In the genomic region with DNA sequence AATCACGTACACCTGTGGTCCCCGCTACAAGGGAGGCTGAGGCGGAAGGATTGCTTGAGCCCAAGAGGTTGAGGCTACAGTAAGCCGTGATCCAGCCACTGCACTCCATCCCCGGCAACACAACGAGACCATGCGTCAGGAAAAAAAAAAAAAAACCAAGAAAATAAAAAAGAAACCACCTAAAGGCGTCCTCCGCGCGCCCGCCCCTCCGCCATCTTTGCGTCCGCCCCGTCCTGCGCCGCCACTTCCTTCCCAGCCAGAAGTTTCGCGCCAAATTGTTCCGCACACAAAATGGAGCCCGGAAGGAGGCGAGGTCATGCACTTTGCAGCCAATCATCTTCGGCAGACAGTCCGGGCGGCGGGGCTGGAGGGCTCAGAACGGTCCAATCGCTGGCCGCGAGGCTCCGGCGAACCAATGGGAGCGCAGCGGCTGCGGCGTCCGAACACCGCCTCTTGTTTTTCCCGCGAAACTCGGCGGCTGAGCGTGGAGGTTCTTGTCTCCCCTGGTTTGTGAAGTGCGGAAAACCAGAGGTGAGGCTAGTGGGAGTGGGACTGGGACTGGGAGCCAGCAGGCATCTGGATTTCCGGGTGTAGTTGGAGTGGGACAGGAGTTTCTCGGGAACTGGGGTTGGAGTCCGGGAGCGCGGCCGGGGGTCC, we compare ENCODE assay signal across 8 cellular contexts. TPM values are rescaled to one million over a fixed set of nuclear protein-coding genes. Genes with fewer than 3 reads are reported as not detected.
DNase-seq lines count a peak whose midpoint lies in the region; ATAC-seq and TF ChIP-seq lines count a peak whose summit lies in the region.

TSS of gene MCM5 (plus strand) at position 463 of the 657 bp plus-strand sequence. CDS start 299 bp downstream, outside the sequence.

- H3K79me2 ChIP-seq in fibroblast of lung (ENCODE audit: control insufficient read depth, insufficient read depth, low read length): peaks cover 10% of the 10 kb centered on the region

- H3K36me3 ChIP-seq in fibroblast of lung (ENCODE audit: control insufficient read depth, insufficient read depth, low read length): peaks cover 1% of the 10 kb centered on the region
- H3K36me3 ChIP-seq in naive thymus-derived CD4-positive, alpha-beta T cell (ENCODE audit: control insufficient read depth in 2 of 3, insufficient read depth in 3 of 3, low read length in 3 of 3): peaks cover 0 to 23% (median 0%) of the 10 kb centered on the region in 3 experiments

- H3K9me3 ChIP-seq in fibroblast of lung (ENCODE audit: control insufficient read depth, insufficient read depth, low read depth, low read length): no peaks in the 10 kb centered on the region
- no peaks in the 10 kb centered on the region for H3K9me3 ChIP-seq in naive thymus-derived CD4-positive, alpha-beta T cell (ENCODE audit: control insufficient read depth in 2 of 3, low read length in 3 of 3)

- POLR2A ChIA-PET in naive thymus-derived CD4-positive, alpha-beta T cell (lab: Charles Lee): no interaction called here

- no peaks in the 10 kb centered on the region for H3K27me3 Mint-ChIP-seq in naive thymus-derived CD4-positive, alpha-beta T cell
- H3K27me3 Mint-ChIP-seq in stimulated activated naive B cell treated with anti-CD40 and anti-IgM and Interleukin-4, amounts not matched to agents 10 μg/mL and 1 μg/mL and 100 μg/mL, for 72 hours: no peaks in the 10 kb centered on the region

- H3K9me3 Mint-ChIP-seq in naive thymus-derived CD4-positive, alpha-beta T cell: peaks cover 0 to 7% (median 0%) of the 10 kb centered on the region in 11 donors
- H3K9me3 Mint-ChIP-seq in stimulated activated naive B cell treated with anti-CD40 and anti-IgM and Interleukin-4, amounts not matched to agents 10 μg/mL and 1 μg/mL and 100 μg/mL, for 72 hours: no peaks in the 10 kb centered on the region

- CTCF ChIA-PET in naive thymus-derived CD4-positive, alpha-beta T cell (lab: Charles Lee): no interaction called here

- no peaks in the 10 kb centered on the region for H3K4me1 ChIP-seq in fibroblast of lung (ENCODE audit: control insufficient read depth, extremely low read depth, insufficient read depth, low read length)
- peaks cover 5 to 7% of the 10 kb centered on the region in 2 donors for H3K4me1 ChIP-seq in naive thymus-derived CD4-positive, alpha-beta T cell (ENCODE audit: control insufficient read depth in 2 of 2, insufficient read depth in 2 of 2, low read length in 2 of 2)

- H3K4me1 Mint-ChIP-seq in naive thymus-derived CD4-positive, alpha-beta T cell: peaks cover 16 to 35% (median 19%) of the 10 kb centered on the region in 7 donors
- peaks cover 22 to 50% of the 10 kb centered on the region in 2 donors for H3K4me1 Mint-ChIP-seq in stimulated activated naive B cell treated with anti-CD40 and anti-IgM and Interleukin-4, amounts not matched to agents 10 μg/mL and 1 μg/mL and 100 μg/mL, for 72 hours

- intact Hi-C loops in naive thymus-derived CD4-positive, alpha-beta T cell (cut with micrococcal nuclease): loop anchor here (1.0 to 2.0 kb wide), 4 partner anchors 50 to 143 kb away; partner anchors contain the start of genes HMGXB4 (in 1 of the 2), RASD2 (in 1 of the 2) and TOM1 (in 1 of the 2)

- H3K27ac ChIP-seq in fibroblast of lung (ENCODE audit: insufficient read depth, low read length): peak within 1 kb of the TSS; percentile 75
- peak within 1 kb of the TSS; percentile 80 for H3K27ac ChIP-seq in naive thymus-derived CD4-positive, alpha-beta T cell (ENCODE audit: low read depth, low read length)

- peak within 1 kb of the TSS; percentile 64 for H2AFZ ChIP-seq in fibroblast of lung (ENCODE audit: low read length)

- H4K20me1 ChIP-seq in fibroblast of lung (ENCODE audit: control insufficient read depth, extremely low read depth, insufficient read depth, low read length): no peaks in the 10 kb centered on the region

- peak within 1 kb of the TSS; percentile 79 for H3K9ac ChIP-seq in fibroblast of lung (ENCODE audit: insufficient read depth, low read length)

- peak within 1 kb of the TSS; percentile 57 to 93 (median 74) for H3K4me3 ChIP-seq in fibroblast of lung (replicated peaks in 1 of 4; ENCODE audit: control extremely low read depth in 1 of 4, insufficient read depth in 1 of 4, low read depth in 3 of 4, low read length in 4 of 4)
- peak within 1 kb of the TSS; percentile 86 for H3K4me3 ChIP-seq in naive thymus-derived CD4-positive, alpha-beta T cell (ENCODE audit: low read length)

- H3K27me3 ChIP-seq in fibroblast of lung (ENCODE audit: control insufficient read depth, insufficient read depth, low read length): no peaks in the 10 kb centered on the region
- no peaks in the 10 kb centered on the region for H3K27me3 ChIP-seq in naive thymus-derived CD4-positive, alpha-beta T cell (ENCODE audit: control insufficient read depth in 2 of 2, insufficient read depth in 2 of 2, low read length in 2 of 2)

- peak within 1 kb of the TSS; percentile 82 for H3K4me2 ChIP-seq in fibroblast of lung (ENCODE audit: extremely low read depth, insufficient read depth, low read length)

- TF ChIP-seq CTCF in fibroblast of lung (conservative IDR thresholded peaks at IDR 0.05 in 1 of 2, IDR thresholded peaks at IDR 0.05 in 1 of 2; ENCODE audit: low read depth in 1 of 2, low read length in 2 of 2): no peak

- ATAC-seq in GM21825 (IDR thresholded peaks at IDR 0.05; ENCODE audit: unreplicated experiment): peak; percentile 85
- peak; percentile 99 for ATAC-seq in naive thymus-derived CD4-positive, alpha-beta T cell
- peak; percentile 96 to 97 for ATAC-seq in stimulated activated naive B cell treated with anti-CD40 and anti-IgM and Interleukin-4, amounts not matched to agents 10 μg/mL and 1 μg/mL and 100 μg/mL, for 72 hours (replicated peaks)

- peaks cover 0 to 24% (median 17%) of the 10 kb centered on the region in 5 donors for H3K36me3 Mint-ChIP-seq in naive thymus-derived CD4-positive, alpha-beta T cell
- H3K36me3 Mint-ChIP-seq in stimulated activated naive B cell treated with anti-CD40 and anti-IgM and Interleukin-4, amounts not matched to agents 10 μg/mL and 1 μg/mL and 100 μg/mL, for 72 hours: peaks cover 29 to 41% of the 10 kb centered on the region in 2 donors

- peak within 1 kb of the TSS; percentile 94 to 99 (median 99) for H3K4me3 Mint-ChIP-seq in naive thymus-derived CD4-positive, alpha-beta T cell
- H3K4me3 Mint-ChIP-seq in stimulated activated naive B cell treated with anti-CD40 and anti-IgM and Interleukin-4, amounts not matched to agents 10 μg/mL and 1 μg/mL and 100 μg/mL, for 72 hours: peak within 1 kb of the TSS; percentile 93 to 99

- DNase-seq in DMS79 treated with DMSO at 0.1 percent for 48 hours (lab: John Stamatoyannopoulos, UW) (peak; percentile 84), Kasumi-1 (lab: John Stamatoyannopoulos, UW) (peak; percentile 98 to 99), RPMI8226 (peak; percentile 99), fibroblast of lung (ENCODE audit: low read depth in 2 of 2) (peak; percentile 96)
- DNase-seq in activated T-helper 1 cell treated with anti-CD3 and anti-CD28 coated beads, Interleukin-2, amount 50 U/mL, for 16 hours (ENCODE audit: low read depth in 1 of 2, low spot score in 1 of 2): peak; percentile 93 to 95
- peak; percentile 86 to 98 (median 97) for DNase-seq in naive thymus-derived CD4-positive, alpha-beta T cell
- DNase-seq in stimulated activated naive B cell treated with anti-CD40 and anti-IgM and Interleukin-4, amounts not matched to agents 10 μg/mL and 1 μg/mL and 100 μg/mL, for 72 hours: peak; percentile 96

- peak within 1 kb of the TSS; percentile 90 to 99 (median 96) for H3K27ac Mint-ChIP-seq in naive thymus-derived CD4-positive, alpha-beta T cell
- H3K27ac Mint-ChIP-seq in stimulated activated naive B cell treated with anti-CD40 and anti-IgM and Interleukin-4, amounts not matched to agents 10 μg/mL and 1 μg/mL and 100 μg/mL, for 72 hours: peak within 1 kb of the TSS; percentile 100

RNA-seq across cellular contexts. Expression of gene MCM5, which starts in this region (rescaled TPM):
- total RNA-seq in fibroblast of lung: 7.2 and 13.4 TPM in 2 replicates
- polyA plus RNA-seq in fibroblast of lung: 21.7 and 73.4 TPM in 2 replicates
- polyA plus RNA-seq in fibroblast of lung (2012): 29.6 and 103 TPM in 2 replicates
- 41.2 and 95.1 TPM in 2 replicates for polyA minus RNA-seq in fibroblast of lung (ENCODE audit: low replicate concordance)
- 100 to 1,000 TPM in 1 of 5 experiments, 10 to 100 TPM in 4; 34.7 to 208 (median 50.7) TPM for total RNA-seq in naive thymus-derived CD4-positive, alpha-beta T cell
- 10 to 100 TPM; 19.7 to 26.4 TPM for polyA plus RNA-seq in naive thymus-derived CD4-positive, alpha-beta T cell

Comparison
In these comparisons a context has a peak if more than half of its experiments do, and no peak if none do; other contexts are left out.
1. Peak in every context shown above with its lines: DNase-seq, ATAC-seq, H3K4me3 ChIP-seq and H3K27ac ChIP-seq.